Comparison of ENCODE assay signal across 1 cellular context in the genomic region with DNA sequence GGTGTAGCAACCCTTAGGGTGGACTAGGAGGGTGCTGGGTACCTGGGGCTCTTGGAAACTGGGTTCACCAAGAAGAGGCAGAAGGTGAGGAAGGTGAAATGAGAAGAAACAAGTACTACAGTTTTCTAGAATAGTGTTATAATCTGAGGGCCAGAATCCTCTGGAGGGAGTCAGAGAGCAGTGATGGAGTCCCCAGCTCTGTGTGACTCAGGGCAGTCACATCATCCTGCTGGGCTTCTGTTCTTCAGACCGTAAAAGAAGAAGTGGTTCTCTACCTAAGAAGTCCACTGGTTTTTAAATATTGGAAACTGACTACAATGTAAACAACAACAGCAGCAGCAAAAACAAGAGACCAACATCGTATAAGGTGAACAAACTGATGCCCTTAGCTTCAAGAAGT.
TF ChIP-seq lines count a peak whose summit lies in the region.

No MANE protein-coding gene starts in this region.

TF ChIP-seq in HepG2, 621 proteins besides CTCF, POLR2A, EP300 and RAD21 (continued from another document):
- TF ChIP-seq ZNF484 (CRISPR knock-in tag; IDR thresholded peaks at IDR 0.05; ENCODE audit: borderline replicate concordance, low read depth) = no peak
- TF ChIP-seq, protein P1, sequence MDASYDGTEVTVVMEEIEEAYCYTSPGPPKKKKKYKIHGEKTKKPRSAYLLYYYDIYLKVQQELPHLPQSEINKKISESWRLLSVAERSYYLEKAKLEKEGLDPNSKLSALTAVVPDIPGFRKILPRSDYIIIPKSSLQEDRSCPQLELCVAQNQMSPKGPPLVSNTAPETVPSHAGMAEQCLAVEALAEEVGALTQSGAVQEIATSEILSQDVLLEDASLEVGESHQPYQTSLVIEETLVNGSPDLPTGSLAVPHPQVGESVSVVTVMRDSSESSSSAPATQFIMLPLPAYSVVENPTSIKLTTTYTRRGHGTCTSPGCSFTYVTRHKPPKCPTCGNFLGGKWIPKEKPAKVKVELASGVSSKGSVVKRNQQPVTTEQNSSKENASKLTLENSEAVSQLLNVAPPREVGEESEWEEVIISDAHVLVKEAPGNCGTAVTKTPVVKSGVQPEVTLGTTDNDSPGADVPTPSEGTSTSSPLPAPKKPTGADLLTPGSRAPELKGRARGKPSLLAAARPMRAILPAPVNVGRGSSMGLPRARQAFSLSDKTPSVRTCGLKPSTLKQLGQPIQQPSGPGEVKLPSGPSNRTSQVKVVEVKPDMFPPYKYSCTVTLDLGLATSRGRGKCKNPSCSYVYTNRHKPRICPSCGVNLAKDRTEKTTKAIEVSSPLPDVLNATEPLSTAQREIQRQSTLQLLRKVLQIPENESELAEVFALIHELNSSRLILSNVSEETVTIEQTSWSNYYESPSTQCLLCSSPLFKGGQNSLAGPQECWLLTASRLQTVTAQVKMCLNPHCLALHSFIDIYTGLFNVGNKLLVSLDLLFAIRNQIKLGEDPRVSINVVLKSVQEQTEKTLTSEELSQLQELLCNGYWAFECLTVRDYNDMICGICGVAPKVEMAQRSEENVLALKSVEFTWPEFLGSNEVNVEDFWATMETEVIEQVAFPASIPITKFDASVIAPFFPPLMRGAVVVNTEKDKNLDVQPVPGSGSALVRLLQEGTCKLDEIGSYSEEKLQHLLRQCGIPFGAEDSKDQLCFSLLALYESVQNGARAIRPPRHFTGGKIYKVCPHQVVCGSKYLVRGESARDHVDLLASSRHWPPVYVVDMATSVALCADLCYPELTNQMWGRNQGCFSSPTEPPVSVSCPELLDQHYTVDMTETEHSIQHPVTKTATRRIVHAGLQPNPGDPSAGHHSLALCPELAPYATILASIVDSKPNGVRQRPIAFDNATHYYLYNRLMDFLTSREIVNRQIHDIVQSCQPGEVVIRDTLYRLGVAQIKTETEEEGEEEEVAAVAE (CRISPR knock-in tag; IDR thresholded peaks at IDR 0.05; ENCODE audit: borderline replicate concordance) = no peak
- no peak for TF ChIP-seq ZNF260 (CRISPR knock-in tag; IDR thresholded peaks at IDR 0.05; ENCODE audit: borderline replicate concordance, low read depth)
- no peak for TF ChIP-seq ARNT (IDR thresholded peaks at IDR 0.05)
- no peak for TF ChIP-seq ATM (IDR thresholded peaks at IDR 0.05; ENCODE audit: borderline replicate concordance)
- no peak for TF ChIP-seq PAF1 (CRISPR knock-in tag; IDR thresholded peaks at IDR 0.05)
- TF ChIP-seq ETV5 (CRISPR knock-in tag; IDR thresholded peaks at IDR 0.05; ENCODE audit: borderline replicate concordance) = no peak
- no peak for TF ChIP-seq FOXO1 (CRISPR knock-in tag; IDR thresholded peaks at IDR 0.05)
TF ChIP-seq in HepG2: peak in this region for 0.
